In genomic region chr14:91413547-91414474, GRCh38 we compare ENCODE assay signal across 9 cellular contexts. TPM values are rescaled to one million over a fixed set of nuclear protein-coding genes. Genes with fewer than 3 reads are reported as not detected.
DNase-seq lines count a peak whose midpoint lies in the region; FAIRE-seq and TF ChIP-seq lines count a peak whose summit lies in the region.
"Had no signal": no experiment of that assay in that cellular context is flagged by ENCODE, and none has a peak within 500 bp of the region (broad histone marks: within the 10 kb centered on the region; RNA-seq: fewer than 3 reads in every experiment).

No MANE protein-coding gene starts in this region.

- no peak overlapping the region for H2AK5ac ChIP-seq in H9 (ENCODE audit: insufficient read length, low read length)

- H2AFZ ChIP-seq in H9 (ENCODE audit: low read length) = no peak overlapping the region

- H2BK12ac ChIP-seq in H9 (ENCODE audit: insufficient read length, low read depth, low read length) = no peak overlapping the region

- no peak overlapping the region for H3K4ac ChIP-seq in H9 (ENCODE audit: low read depth, low read length)

- no peak overlapping the region for H2BK20ac ChIP-seq in H9 (ENCODE audit: low read depth, low read length, poor library complexity, severe bottlenecking)

- H3K79me1 ChIP-seq in H9 (ENCODE audit: insufficient read depth, low read depth, low read length, poor library complexity, severe bottlenecking) = no peaks in the 10 kb centered on the region

- no peak overlapping the region for H3T11ph ChIP-seq in H9 (ENCODE audit: low read length)

- peaks cover 7% of the 10 kb centered on the region; the same call in 1 of the 2 replicates for H3K79me2 ChIP-seq in H9 (ENCODE audit: insufficient read depth, low read length)

- no peak overlapping the region for H2BK15ac ChIP-seq in H9 (ENCODE audit: low read depth, low read length)

- H3K4me1 ChIP-seq in H9 (ENCODE audit: insufficient read depth, low read length) = peaks cover 11% of the 10 kb centered on the region; the same call in 1 of the 2 replicates
- H3K4me1 ChIP-seq in prostate gland (replicated peaks) = peaks cover 7% of the 10 kb centered on the region

- no peak overlapping the region for H3K23ac ChIP-seq in H9 (ENCODE audit: insufficient read length, low read depth, low read length)

- no peak overlapping the region for H3K56ac ChIP-seq in H9 (ENCODE audit: insufficient read length, low read depth, low read length)

- peaks cover 57 to 62% of the 10 kb centered on the region in 2 experiments for H3K4me1 Mint-ChIP-seq in H9
- peaks cover 66% of the 10 kb centered on the region for H3K4me1 Mint-ChIP-seq in dendritic cell treated with granulocyte-macrophage colony-stimulating factor and Interleukin-4, amounts not matched to agents 40 ng/mL and 50 ng/mL, for 4 days (ENCODE audit: low read depth)

- peak overlapping the region; percentile 57 for H3K27ac ChIP-seq in H9 (ENCODE audit: insufficient read length, low read depth, low read length)
- peak overlapping the region in 1 of 2 donors; percentile 11 for H3K27ac ChIP-seq in prostate gland

- intact Hi-C loops in dendritic cell treated with granulocyte-macrophage colony-stimulating factor and Interleukin-4, amounts not matched to agents 40 ng/mL and 50 ng/mL, for 4 days (cut with micrococcal nuclease) = no loop called here
- intact Hi-C loops in prostate gland (cut with DNase I) = no loop called here

- H3K4me2 ChIP-seq in H9 (ENCODE audit: insufficient read depth, insufficient read length, low read length) = peak overlapping the region; percentile 23

- no peak overlapping the region for H2BK120ac ChIP-seq in H9 (ENCODE audit: low read depth, low read length, poor library complexity, severe bottlenecking)

- H3K27me3 Mint-ChIP-seq in H9 (ENCODE audit: low read depth) = 0 out of 2 replicates have a peak, but pooled peaks cover under 1% of the 10 kb centered on the region
- H3K27me3 Mint-ChIP-seq in dendritic cell treated with granulocyte-macrophage colony-stimulating factor and Interleukin-4, amounts not matched to agents 40 ng/mL and 50 ng/mL, for 4 days = peaks cover 11% of the 10 kb centered on the region

- no peak overlapping the region for H2BK5ac ChIP-seq in H9 (ENCODE audit: insufficient read length, low read length)

- DNase-seq in H9 = peak; percentile 98
- peak; percentile 97 for DNase-seq in NCI-H69 (lab: John Stamatoyannopoulos, UW)
- peak; percentile 72 for DNase-seq in prostate gland (ENCODE audit: low spot score)
- no peak for DNase-seq in RCC 7860 (ENCODE audit: low spot score)
- no peak for DNase-seq in NK-92 (lab: John Stamatoyannopoulos, UW; ENCODE audit: unreplicated experiment)
- DNase-seq in SHP77 treated with DMSO at 0.1 percent for 48 hours (lab: John Stamatoyannopoulos, UW) = no peak
- DNase-seq in activated CD8-positive, alpha-beta memory T cell treated with anti-CD3 and anti-CD28 coated beads, Interleukin-2, amount 50 U/mL, for 4 hours = no peak
- DNase-seq: Right ventricle myocardium superior had no signal

- no peak for TF ChIP-seq CTCF in H9 (conservative IDR thresholded peaks at IDR 0.05)
- TF ChIP-seq CTCF in prostate gland (IDR thresholded peaks at IDR 0.05) = no peak

- no peak overlapping the region for H3K9ac ChIP-seq in H9 (ENCODE audit: extremely low read depth, insufficient read length, low read length)

- no peaks in the 10 kb centered on the region for H3K36me3 ChIP-seq in prostate gland

- H3K14ac ChIP-seq in H9 (ENCODE audit: insufficient read depth, low read length) = 0 out of 2 replicates have a peak overlapping the region, but pooled peaks have one; percentile 17

- peak overlapping the region; percentile 12 to 98 (median 97) for H3K27ac Mint-ChIP-seq in H9
- H3K27ac Mint-ChIP-seq in dendritic cell treated with granulocyte-macrophage colony-stimulating factor and Interleukin-4, amounts not matched to agents 40 ng/mL and 50 ng/mL, for 4 days = peak overlapping the region; percentile 11

- no peaks in the 10 kb centered on the region for H4K20me1 ChIP-seq in H9 (ENCODE audit: control insufficient read depth, insufficient read depth, insufficient read length)

- H3K36me3 Mint-ChIP-seq in H9 (ENCODE audit: insufficient read depth in 1 of 3, low read depth in 3 of 3) = peaks cover 2 to 29% (median 5%) of the 10 kb centered on the region in 3 experiments
- peaks cover 1% of the 10 kb centered on the region for H3K36me3 Mint-ChIP-seq in dendritic cell treated with granulocyte-macrophage colony-stimulating factor and Interleukin-4, amounts not matched to agents 40 ng/mL and 50 ng/mL, for 4 days (ENCODE audit: low read depth)

- H3K9me3 Mint-ChIP-seq in H9 = no peaks in the 10 kb centered on the region
- H3K9me3 Mint-ChIP-seq in dendritic cell treated with granulocyte-macrophage colony-stimulating factor and Interleukin-4, amounts not matched to agents 40 ng/mL and 50 ng/mL, for 4 days = no peaks in the 10 kb centered on the region

- no CpG with 5 or more reads among the region's 11 CpGs for WGBS in H9 (ENCODE audit: extremely low coverage, insufficient read length, low lambda C conversion rate)
- 54% methylated on average over 11 of the region's 11 CpGs for WGBS in prostate gland

- H4K5ac ChIP-seq in H9 (ENCODE audit: insufficient read length, low read depth, low read length) = no peak overlapping the region

- H4K8ac ChIP-seq in H9 (replicated peaks; ENCODE audit: insufficient read length, low read depth, low read length) = no peak overlapping the region

- no peak overlapping the region for H4K91ac ChIP-seq in H9 (ENCODE audit: insufficient read length, low read depth, low read length)

- FAIRE-seq in RCC 7860 (lab: Jason Lieb, UNC) = no peak

- TF ChIP-seq POLR2A in prostate gland (IDR thresholded peaks at IDR 0.05) = no peak

- peak overlapping the region; percentile 0 to 44; a peak in 3 of 5 replicates for H3K4me3 Mint-ChIP-seq in H9
- no peak overlapping the region for H3K4me3 Mint-ChIP-seq in dendritic cell treated with granulocyte-macrophage colony-stimulating factor and Interleukin-4, amounts not matched to agents 40 ng/mL and 50 ng/mL, for 4 days

- H3K23me2 ChIP-seq in H9 (ENCODE audit: insufficient read length, low read depth, low read length, poor library complexity, severe bottlenecking) = peaks cover 9% of the 10 kb centered on the region

- no peak overlapping the region for H3K4me3 ChIP-seq in prostate gland

- H3K27me3 ChIP-seq in H9 (ENCODE audit: insufficient read depth, low read length) (no peaks in the 10 kb centered on the region), prostate gland (replicated peaks; ENCODE audit: insufficient read depth) (no peaks in the 10 kb centered on the region)

- peak overlapping the region; percentile 36 for H3K18ac ChIP-seq in H9 (ENCODE audit: insufficient read length, low read depth, low read length)

- H3K9me3 ChIP-seq in H9 (ENCODE audit: control insufficient read depth, low read depth, low read length) = no peaks in the 10 kb centered on the region
- no peaks in the 10 kb centered on the region for H3K9me3 ChIP-seq in prostate gland

RNA-seq across cellular contexts. Expression of gene CCDC88C, which starts 3.8 kb away (rescaled TPM):
- total RNA-seq in H9 (2021) = 46.6 and 52.4 TPM in 2 replicates
- total RNA-seq in prostate gland = 10 to 100 TPM; 32.5 to 54.4 TPM

Comparison
In these comparisons a context has a peak if more than half of its experiments do, and no peak if none do; other contexts are left out.
1. DNase-seq: peak in H9 (single experiment), NCI-H69 (single experiment) and prostate gland (single experiment); none in RCC 7860 (single experiment), NK-92 (single experiment), SHP77 treated with DMSO at 0.1 percent for 48 hours (single experiment) and activated CD8-positive, alpha-beta memory T cell treated with anti-CD3 and anti-CD28 coated beads, Interleukin-2, amount 50 U/mL, for 4 hours (single experiment).